Comparison of ENCODE assay signal across 1 cellular context in the genomic region with DNA sequence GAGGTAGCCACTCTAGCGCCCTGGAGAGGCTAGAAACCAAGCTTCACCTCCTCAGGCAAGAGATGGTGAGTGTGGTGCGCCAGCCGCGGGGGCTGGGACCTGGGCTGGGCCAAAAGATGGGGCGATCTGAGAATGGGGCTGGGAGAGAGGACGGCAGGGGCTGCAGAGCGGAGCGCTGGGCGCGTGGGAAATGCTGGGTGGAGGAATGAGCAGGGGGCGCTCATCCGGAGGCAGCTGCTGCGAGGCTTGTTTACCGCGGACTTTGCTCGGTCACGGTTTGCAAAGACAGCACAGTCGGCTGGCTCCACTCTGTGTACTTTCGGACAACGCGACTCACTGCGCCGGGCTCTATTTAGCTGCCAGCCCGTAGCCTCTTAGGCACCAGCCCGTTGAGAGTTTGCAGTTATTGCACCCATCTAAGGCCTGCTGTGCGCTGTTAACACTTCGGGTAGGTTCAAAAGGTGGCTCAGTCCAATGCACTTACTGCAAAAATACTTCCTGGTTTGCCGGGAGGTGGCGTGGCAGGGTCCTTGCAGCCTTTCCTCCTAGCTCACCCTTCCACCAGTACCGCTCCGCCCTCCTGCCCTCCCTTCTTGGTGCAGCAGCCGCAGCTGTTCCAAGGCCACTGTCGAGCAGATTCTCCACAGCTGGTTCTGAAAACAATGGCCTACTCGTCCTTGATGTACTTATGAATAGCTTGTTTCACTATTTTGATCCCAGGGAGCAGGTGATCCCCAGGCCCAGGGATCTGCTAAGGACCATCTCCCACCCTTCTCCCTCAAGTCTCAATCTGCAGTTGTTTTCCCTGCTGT.
TF ChIP-seq lines count a peak whose summit lies in the region.

No MANE protein-coding gene starts in this region.

TF ChIP-seq in HepG2, 621 proteins besides CTCF, POLR2A, EP300 and RAD21 (continued from another document and continues in another):
- TF ChIP-seq, protein P1, sequence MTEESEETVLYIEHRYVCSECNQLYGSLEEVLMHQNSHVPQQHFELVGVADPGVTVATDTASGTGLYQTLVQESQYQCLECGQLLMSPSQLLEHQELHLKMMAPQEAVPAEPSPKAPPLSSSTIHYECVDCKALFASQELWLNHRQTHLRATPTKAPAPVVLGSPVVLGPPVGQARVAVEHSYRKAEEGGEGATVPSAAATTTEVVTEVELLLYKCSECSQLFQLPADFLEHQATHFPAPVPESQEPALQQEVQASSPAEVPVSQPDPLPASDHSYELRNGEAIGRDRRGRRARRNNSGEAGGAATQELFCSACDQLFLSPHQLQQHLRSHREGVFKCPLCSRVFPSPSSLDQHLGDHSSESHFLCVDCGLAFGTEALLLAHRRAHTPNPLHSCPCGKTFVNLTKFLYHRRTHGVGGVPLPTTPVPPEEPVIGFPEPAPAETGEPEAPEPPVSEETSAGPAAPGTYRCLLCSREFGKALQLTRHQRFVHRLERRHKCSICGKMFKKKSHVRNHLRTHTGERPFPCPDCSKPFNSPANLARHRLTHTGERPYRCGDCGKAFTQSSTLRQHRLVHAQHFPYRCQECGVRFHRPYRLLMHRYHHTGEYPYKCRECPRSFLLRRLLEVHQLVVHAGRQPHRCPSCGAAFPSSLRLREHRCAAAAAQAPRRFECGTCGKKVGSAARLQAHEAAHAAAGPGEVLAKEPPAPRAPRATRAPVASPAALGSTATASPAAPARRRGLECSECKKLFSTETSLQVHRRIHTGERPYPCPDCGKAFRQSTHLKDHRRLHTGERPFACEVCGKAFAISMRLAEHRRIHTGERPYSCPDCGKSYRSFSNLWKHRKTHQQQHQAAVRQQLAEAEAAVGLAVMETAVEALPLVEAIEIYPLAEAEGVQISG (CRISPR knock-in tag; IDR thresholded peaks at IDR 0.05): peak; percentile 98
- TF ChIP-seq ZNF343 (CRISPR knock-in tag; IDR thresholded peaks at IDR 0.05) (no peak; the same call in 1 of the 2 replicates), ZNF558 (CRISPR knock-in tag; IDR thresholded peaks at IDR 0.05; ENCODE audit: borderline replicate concordance) (peak; percentile 90; the same call in 1 of the 2 replicates), HNF4A (CRISPR knock-in tag; IDR thresholded peaks at IDR 0.05) (peak; percentile 93), ZEB1 (IDR thresholded peaks at IDR 0.05; ENCODE audit: insufficient replicate concordance, low read depth) (no peak), ZC3H13 (CRISPR knock-in tag; IDR thresholded peaks at IDR 0.05) (peak; percentile 86), ZFP82 (CRISPR knock-in tag; IDR thresholded peaks at IDR 0.05; ENCODE audit: borderline replicate concordance) (no peak), ATRX (CRISPR knock-in tag; IDR thresholded peaks at IDR 0.05; ENCODE audit: borderline replicate concordance) (no peak), TGIF2 (CRISPR knock-in tag; IDR thresholded peaks at IDR 0.05) (peak; percentile 22; the same call in 1 of the 2 replicates), MAZ (IDR thresholded peaks at IDR 0.05; ENCODE audit: borderline replicate concordance, low read depth, low read length) (peak; percentile 86), MAZ (CRISPR knock-in tag; IDR thresholded peaks at IDR 0.05; ENCODE audit: low read depth) (peak; percentile 85), HOXA7 (CRISPR knock-in tag; IDR thresholded peaks at IDR 0.05) (no peak), ZNF746 (CRISPR knock-in tag; IDR thresholded peaks at IDR 0.05) (peak; percentile 74; the same call in 1 of the 2 replicates), ZNF34 (CRISPR knock-in tag; IDR thresholded peaks at IDR 0.05; ENCODE audit: borderline replicate concordance) (peak; percentile 93; the same call in 1 of the 2 replicates), ZZZ3 (CRISPR knock-in tag; IDR thresholded peaks at IDR 0.05; ENCODE audit: borderline replicate concordance) (peak; percentile 78), MIER2 (CRISPR knock-in tag; IDR thresholded peaks at IDR 0.05) (no peak; the same call in 1 of the 2 replicates), MAF1 (CRISPR knock-in tag; IDR thresholded peaks at IDR 0.05; ENCODE audit: borderline replicate concordance) (0 out of 2 replicates have a peak, but pooled peaks have one; percentile 48), RBFOX2 (IDR thresholded peaks at IDR 0.05; ENCODE audit: low read depth, low read length) (peak; percentile 97), GATAD1 (CRISPR knock-in tag; IDR thresholded peaks at IDR 0.05) (peak; percentile 50), SMYD3 (CRISPR knock-in tag; IDR thresholded peaks at IDR 0.05) (no peak; the same call in 1 of the 2 replicates), SALL1 (CRISPR knock-in tag; IDR thresholded peaks at IDR 0.05) (peak; percentile 90), MTF1 (CRISPR knock-in tag; IDR thresholded peaks at IDR 0.05) (no peak), TAF1 (CRISPR knock-in tag; IDR thresholded peaks at IDR 0.05) (peak; percentile 92), ZNF549 (CRISPR knock-in tag; IDR thresholded peaks at IDR 0.05) (peak; percentile 59; the same call in 1 of the 2 replicates), SETDB1 (CRISPR knock-in tag; IDR thresholded peaks at IDR 0.05; ENCODE audit: borderline replicate concordance) (no peak), JUNB (CRISPR knock-in tag; IDR thresholded peaks at IDR 0.05; ENCODE audit: borderline replicate concordance) (no peak), ELF4 (CRISPR knock-in tag; IDR thresholded peaks at IDR 0.05; ENCODE audit: borderline replicate concordance) (no peak), HMG20A (CRISPR knock-in tag; IDR thresholded peaks at IDR 0.05; ENCODE audit: borderline replicate concordance) (peak; percentile 31; the same call in 1 of the 2 replicates), ZNF331 (CRISPR knock-in tag; IDR thresholded peaks at IDR 0.05) (no peak), FOXK1 (CRISPR knock-in tag; IDR thresholded peaks at IDR 0.05; ENCODE audit: borderline replicate concordance, low read depth) (peak; percentile 92), KLF9 (CRISPR knock-in tag; IDR thresholded peaks at IDR 0.05; ENCODE audit: low read depth) (peak; percentile 44; the same call in 1 of the 2 replicates), ZNF839 (CRISPR knock-in tag; IDR thresholded peaks at IDR 0.05; ENCODE audit: borderline replicate concordance) (no peak), PHF21A (CRISPR knock-in tag; IDR thresholded peaks at IDR 0.05) (peak; percentile 73), NONO (IDR thresholded peaks at IDR 0.05) (no peak), NONO (CRISPR knock-in tag; conservative IDR thresholded peaks at IDR 0.05) (peak; percentile 90), MEIS1 (CRISPR knock-in tag; IDR thresholded peaks at IDR 0.05; ENCODE audit: borderline replicate concordance) (peak; percentile 86), XBP1 (CRISPR knock-in tag; IDR thresholded peaks at IDR 0.05) (no peak)
- TF ChIP-seq, protein P2, sequence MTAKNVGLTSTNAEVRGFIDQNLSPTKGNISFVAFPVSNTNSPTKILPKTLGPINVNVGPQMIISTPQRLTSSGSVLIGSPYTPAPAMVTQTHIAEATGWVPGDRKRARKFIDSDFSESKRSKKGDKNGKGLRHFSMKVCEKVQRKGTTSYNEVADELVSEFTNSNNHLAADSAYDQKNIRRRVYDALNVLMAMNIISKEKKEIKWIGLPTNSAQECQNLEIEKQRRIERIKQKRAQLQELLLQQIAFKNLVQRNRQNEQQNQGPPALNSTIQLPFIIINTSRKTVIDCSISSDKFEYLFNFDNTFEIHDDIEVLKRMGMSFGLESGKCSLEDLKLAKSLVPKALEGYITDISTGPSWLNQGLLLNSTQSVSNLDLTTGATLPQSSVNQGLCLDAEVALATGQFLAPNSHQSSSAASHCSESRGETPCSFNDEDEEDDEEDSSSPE (CRISPR knock-in tag; IDR thresholded peaks at IDR 0.05): peak; percentile 50
- TF ChIP-seq, protein P3, sequence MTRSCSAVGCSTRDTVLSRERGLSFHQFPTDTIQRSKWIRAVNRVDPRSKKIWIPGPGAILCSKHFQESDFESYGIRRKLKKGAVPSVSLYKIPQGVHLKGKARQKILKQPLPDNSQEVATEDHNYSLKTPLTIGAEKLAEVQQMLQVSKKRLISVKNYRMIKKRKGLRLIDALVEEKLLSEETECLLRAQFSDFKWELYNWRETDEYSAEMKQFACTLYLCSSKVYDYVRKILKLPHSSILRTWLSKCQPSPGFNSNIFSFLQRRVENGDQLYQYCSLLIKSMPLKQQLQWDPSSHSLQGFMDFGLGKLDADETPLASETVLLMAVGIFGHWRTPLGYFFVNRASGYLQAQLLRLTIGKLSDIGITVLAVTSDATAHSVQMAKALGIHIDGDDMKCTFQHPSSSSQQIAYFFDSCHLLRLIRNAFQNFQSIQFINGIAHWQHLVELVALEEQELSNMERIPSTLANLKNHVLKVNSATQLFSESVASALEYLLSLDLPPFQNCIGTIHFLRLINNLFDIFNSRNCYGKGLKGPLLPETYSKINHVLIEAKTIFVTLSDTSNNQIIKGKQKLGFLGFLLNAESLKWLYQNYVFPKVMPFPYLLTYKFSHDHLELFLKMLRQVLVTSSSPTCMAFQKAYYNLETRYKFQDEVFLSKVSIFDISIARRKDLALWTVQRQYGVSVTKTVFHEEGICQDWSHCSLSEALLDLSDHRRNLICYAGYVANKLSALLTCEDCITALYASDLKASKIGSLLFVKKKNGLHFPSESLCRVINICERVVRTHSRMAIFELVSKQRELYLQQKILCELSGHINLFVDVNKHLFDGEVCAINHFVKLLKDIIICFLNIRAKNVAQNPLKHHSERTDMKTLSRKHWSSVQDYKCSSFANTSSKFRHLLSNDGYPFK (CRISPR knock-in tag; IDR thresholded peaks at IDR 0.05; ENCODE audit: borderline replicate concordance): peak; percentile 74; the same call in 1 of the 2 replicates
- TF ChIP-seq, protein P4, sequence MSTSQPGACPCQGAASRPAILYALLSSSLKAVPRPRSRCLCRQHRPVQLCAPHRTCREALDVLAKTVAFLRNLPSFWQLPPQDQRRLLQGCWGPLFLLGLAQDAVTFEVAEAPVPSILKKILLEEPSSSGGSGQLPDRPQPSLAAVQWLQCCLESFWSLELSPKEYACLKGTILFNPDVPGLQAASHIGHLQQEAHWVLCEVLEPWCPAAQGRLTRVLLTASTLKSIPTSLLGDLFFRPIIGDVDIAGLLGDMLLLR (CRISPR knock-in tag; IDR thresholded peaks at IDR 0.05): 0 out of 2 replicates have a peak, but pooled peaks have one; percentile 8
- TF ChIP-seq, protein P5, sequence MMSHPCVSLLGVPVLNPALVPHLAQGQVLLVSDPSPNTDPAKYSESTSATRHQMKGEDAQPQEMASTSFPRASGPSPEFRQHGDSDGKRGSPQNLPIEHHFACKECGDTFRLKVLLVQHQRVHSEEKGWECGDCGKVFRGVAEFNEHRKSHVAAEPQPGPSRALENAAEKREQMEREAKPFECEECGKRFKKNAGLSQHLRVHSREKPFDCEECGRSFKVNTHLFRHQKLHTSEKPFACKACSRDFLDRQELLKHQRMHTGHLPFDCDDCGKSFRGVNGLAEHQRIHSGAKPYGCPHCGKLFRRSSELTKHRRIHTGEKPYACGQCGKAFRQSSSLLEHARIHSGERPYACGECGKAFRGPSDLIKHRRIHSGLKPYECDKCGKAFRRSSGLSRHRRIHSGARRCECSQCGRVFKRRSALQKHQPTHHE (CRISPR knock-in tag; IDR thresholded peaks at IDR 0.05; ENCODE audit: borderline replicate concordance): peak; percentile 52; the same call in 1 of the 2 replicates
- TF ChIP-seq, protein P6, sequence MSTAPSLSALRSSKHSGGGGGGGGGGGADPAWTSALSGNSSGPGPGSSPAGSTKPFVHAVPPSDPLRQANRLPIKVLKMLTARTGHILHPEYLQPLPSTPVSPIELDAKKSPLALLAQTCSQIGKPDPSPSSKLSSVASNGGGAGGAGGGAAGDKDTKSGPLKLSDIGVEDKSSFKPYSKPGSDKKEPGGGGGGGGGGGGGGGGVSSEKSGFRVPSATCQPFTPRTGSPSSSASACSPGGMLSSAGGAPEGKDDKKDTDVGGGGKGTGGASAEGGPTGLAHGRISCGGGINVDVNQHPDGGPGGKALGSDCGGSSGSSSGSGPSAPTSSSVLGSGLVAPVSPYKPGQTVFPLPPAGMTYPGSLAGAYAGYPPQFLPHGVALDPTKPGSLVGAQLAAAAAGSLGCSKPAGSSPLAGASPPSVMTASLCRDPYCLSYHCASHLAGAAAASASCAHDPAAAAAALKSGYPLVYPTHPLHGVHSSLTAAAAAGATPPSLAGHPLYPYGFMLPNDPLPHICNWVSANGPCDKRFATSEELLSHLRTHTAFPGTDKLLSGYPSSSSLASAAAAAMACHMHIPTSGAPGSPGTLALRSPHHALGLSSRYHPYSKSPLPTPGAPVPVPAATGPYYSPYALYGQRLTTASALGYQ (CRISPR knock-in tag; IDR thresholded peaks at IDR 0.05): peak; percentile 47; the same call in 1 of the 2 replicates
- TF ChIP-seq, protein P7, sequence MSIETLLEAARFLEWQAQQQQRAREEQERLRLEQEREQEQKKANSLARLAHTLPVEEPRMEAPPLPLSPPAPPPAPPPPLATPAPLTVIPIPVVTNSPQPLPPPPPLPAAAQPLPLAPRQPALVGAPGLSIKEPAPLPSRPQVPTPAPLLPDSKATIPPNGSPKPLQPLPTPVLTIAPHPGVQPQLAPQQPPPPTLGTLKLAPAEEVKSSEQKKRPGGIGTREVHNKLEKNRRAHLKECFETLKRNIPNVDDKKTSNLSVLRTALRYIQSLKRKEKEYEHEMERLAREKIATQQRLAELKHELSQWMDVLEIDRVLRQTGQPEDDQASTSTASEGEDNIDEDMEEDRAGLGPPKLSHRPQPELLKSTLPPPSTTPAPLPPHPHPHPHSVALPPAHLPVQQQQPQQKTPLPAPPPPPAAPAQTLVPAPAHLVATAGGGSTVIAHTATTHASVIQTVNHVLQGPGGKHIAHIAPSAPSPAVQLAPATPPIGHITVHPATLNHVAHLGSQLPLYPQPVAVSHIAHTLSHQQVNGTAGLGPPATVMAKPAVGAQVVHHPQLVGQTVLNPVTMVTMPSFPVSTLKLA (IDR thresholded peaks at IDR 0.05): peak; percentile 37; the same call in 1 of the 2 replicates
- TF ChIP-seq, protein P8, sequence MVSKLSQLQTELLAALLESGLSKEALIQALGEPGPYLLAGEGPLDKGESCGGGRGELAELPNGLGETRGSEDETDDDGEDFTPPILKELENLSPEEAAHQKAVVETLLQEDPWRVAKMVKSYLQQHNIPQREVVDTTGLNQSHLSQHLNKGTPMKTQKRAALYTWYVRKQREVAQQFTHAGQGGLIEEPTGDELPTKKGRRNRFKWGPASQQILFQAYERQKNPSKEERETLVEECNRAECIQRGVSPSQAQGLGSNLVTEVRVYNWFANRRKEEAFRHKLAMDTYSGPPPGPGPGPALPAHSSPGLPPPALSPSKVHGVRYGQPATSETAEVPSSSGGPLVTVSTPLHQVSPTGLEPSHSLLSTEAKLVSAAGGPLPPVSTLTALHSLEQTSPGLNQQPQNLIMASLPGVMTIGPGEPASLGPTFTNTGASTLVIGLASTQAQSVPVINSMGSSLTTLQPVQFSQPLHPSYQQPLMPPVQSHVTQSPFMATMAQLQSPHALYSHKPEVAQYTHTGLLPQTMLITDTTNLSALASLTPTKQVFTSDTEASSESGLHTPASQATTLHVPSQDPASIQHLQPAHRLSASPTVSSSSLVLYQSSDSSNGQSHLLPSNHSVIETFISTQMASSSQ (IDR thresholded peaks at IDR 0.05; ENCODE audit: low read depth): 0 out of 2 replicates have a peak, but pooled peaks have one; percentile 36
- TF ChIP-seq, protein P8 (CRISPR knock-in tag; IDR thresholded peaks at IDR 0.05; ENCODE audit: borderline replicate concordance): peak; percentile 82
